22 cellular contexts compared by ENCODE assay signal in the genomic region with DNA sequence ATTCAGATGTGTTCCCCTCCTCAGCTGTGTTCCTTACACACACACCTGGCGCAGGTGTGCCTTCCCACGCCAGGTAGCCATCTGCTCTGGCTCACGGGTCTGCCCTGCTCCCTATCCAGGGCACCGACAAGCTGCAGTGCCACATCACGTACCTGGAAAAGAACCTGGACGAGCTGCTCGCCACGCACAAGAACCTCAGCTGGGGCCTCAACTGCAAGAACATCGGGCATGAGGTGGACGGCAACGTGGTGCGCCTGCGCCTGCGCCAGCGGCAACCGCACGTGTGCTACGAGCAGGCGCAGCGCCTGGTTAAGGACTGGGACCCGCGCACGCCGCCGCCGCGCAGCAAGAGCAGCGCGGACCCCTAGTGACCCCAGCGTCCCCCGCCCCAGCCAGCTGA. TPM values are rescaled to one million over a fixed set of nuclear protein-coding genes. Genes with fewer than 3 reads are reported as not detected.
DNase-seq lines count a peak whose midpoint lies in the region; ATAC-seq and TF ChIP-seq lines count a peak whose summit lies in the region.
"Had no signal": no experiment of that assay in that cellular context is flagged by ENCODE, and none has a peak within 500 bp of the region (broad histone marks: within the 10 kb centered on the region; RNA-seq: fewer than 3 reads in every experiment).

No MANE protein-coding gene starts in this region.

- H3K4me3 ChIP-seq in H7 (ENCODE audit: insufficient read depth, low read depth, low read length): no peak overlapping the region
- H3K4me3 ChIP-seq in body of pancreas: no peak overlapping the region
- H3K4me3 ChIP-seq in neural progenitor cell: no peak overlapping the region
- H3K4me3 ChIP-seq: A549, MG63 had no signal

- peaks cover 12% of the 10 kb centered on the region for H3K27me3 Mint-ChIP-seq in nephron progenitor cell (ENCODE audit: low read depth, poor library complexity)
- H3K27me3 Mint-ChIP-seq in neural progenitor cell (ENCODE audit: insufficient read depth, low read depth): peaks cover 5% of the 10 kb centered on the region

- DNase-seq in NCI-H2171 treated with DMSO at 0.1 percent for 48 hours (lab: John Stamatoyannopoulos, UW) (peak; percentile 5), NCI-H2171 (lab: John Stamatoyannopoulos, UW) (no peak), Daoy (ENCODE audit: low read depth) (peak; percentile 7), H7 (peak; percentile 52), body of pancreas (peak; percentile 71 to 92 (median 88)), nephron progenitor cell (no peak), SIG-M5 (lab: John Stamatoyannopoulos, UW) (no peak), neural progenitor cell (ENCODE audit: low spot score) (no peak)
- DNase-seq: GF-D8; MG63; NCI-H1417; NCI-H187 treated with DMSO at 0.1 percent for 48 hours; NCI-H2107; NCI-H345; NCI-H524; NK-92 treated with Interleukin-12 subunit alpha and Interleukin-12 subunit beta, amount 100 ng/mL, for 24 hours; T-helper 1 cell had no signal

- no peaks in the 10 kb centered on the region for H3K27me3 ChIP-seq in H7 (ENCODE audit: control insufficient read depth, insufficient read depth, low read length)
- no peaks in the 10 kb centered on the region for H3K27me3 ChIP-seq in body of pancreas
- H3K27me3 ChIP-seq in neural progenitor cell: no peaks in the 10 kb centered on the region

- H3K36me3 ChIP-seq in H7 (replicated peaks; ENCODE audit: control insufficient read depth, insufficient read depth, low read length) (no peaks in the 10 kb centered on the region), body of pancreas (replicated peaks in 1 of 2; ENCODE audit: insufficient read depth in 1 of 2, low read depth in 2 of 2) (no peaks in the 10 kb centered on the region), neural progenitor cell (no peaks in the 10 kb centered on the region)
- H3K36me3 ChIP-seq: MG63 had no signal

- H3K4me1 Mint-ChIP-seq in nephron progenitor cell (no peaks in the 10 kb centered on the region), neural progenitor cell (no peaks in the 10 kb centered on the region)
- H3K4me1 Mint-ChIP-seq: B cell, CD14-positive monocyte had no signal

- H3K9me3 ChIP-seq in body of pancreas (no peaks in the 10 kb centered on the region), neural progenitor cell (ENCODE audit: low read depth) (no peaks in the 10 kb centered on the region)
- H3K9me3 ChIP-seq: A549, MG63 had no signal

- H3K27ac ChIP-seq in body of pancreas: peak overlapping the region in 3 of 4 donors; percentile 71 to 79 (median 74)
- H3K27ac ChIP-seq in neural progenitor cell: no peak overlapping the region
- H3K27ac ChIP-seq: A549 had no signal

- H3K36me3 Mint-ChIP-seq in nephron progenitor cell (ENCODE audit: low read depth) (no peaks in the 10 kb centered on the region), neural progenitor cell (no peaks in the 10 kb centered on the region)
- H3K36me3 Mint-ChIP-seq: CD14-positive monocyte had no signal

- TF ChIP-seq CTCF in body of pancreas (IDR thresholded peaks at IDR 0.05) (no peak), nephron progenitor cell (IDR thresholded peaks at IDR 0.05) (no peak), neural progenitor cell (IDR thresholded peaks at IDR 0.05) (no peak)

- no peak overlapping the region for H3K4me2 ChIP-seq in neural progenitor cell
- H3K4me2 ChIP-seq: A549 had no signal

- intact Hi-C loops in body of pancreas (cut with DNase I): no loop called here

- no peaks in the 10 kb centered on the region for H3F3A ChIP-seq in neural progenitor cell (ENCODE audit: low read depth)

- no peak overlapping the region for H3K9ac ChIP-seq in neural progenitor cell

- H2AFZ ChIP-seq in neural progenitor cell (replicated peaks): no peak overlapping the region

- 12 to 15% methylated on average over 11 to 31 of the region's 31 CpGs for WGBS in body of pancreas, 2 donors

- H3K9me3 Mint-ChIP-seq in nephron progenitor cell: peaks cover 19% of the 10 kb centered on the region
- H3K9me3 Mint-ChIP-seq in neural progenitor cell: no peaks in the 10 kb centered on the region

- no peak overlapping the region for H3K27ac Mint-ChIP-seq in nephron progenitor cell
- no peak overlapping the region for H3K27ac Mint-ChIP-seq in neural progenitor cell
- H3K27ac Mint-ChIP-seq: B cell, CD14-positive monocyte had no signal

- H3K4me1 ChIP-seq in body of pancreas (peaks cover 8% of the 10 kb centered on the region), neural progenitor cell (no peaks in the 10 kb centered on the region)
- H3K4me1 ChIP-seq: A549 had no signal

- TF ChIP-seq POLR2A in body of pancreas (IDR thresholded peaks at IDR 0.05): no peak

- no peaks in the 10 kb centered on the region for H4K20me1 ChIP-seq in neural progenitor cell (ENCODE audit: low read depth)

- H3K79me2 ChIP-seq in neural progenitor cell (ENCODE audit: low read depth): no peaks in the 10 kb centered on the region

- ATAC-seq in body of pancreas: peak; percentile 87
- ATAC-seq: A549 had no signal

- no peak overlapping the region for H3K4me3 Mint-ChIP-seq in nephron progenitor cell
- no peak overlapping the region for H3K4me3 Mint-ChIP-seq in neural progenitor cell
- H3K4me3 Mint-ChIP-seq: B cell, CD14-positive monocyte had no signal

RNA-seq across cellular contexts. Expression of gene CASP14, which starts 26.5 kb away (rescaled TPM):
- total RNA-seq in Daoy (2014; rRNA removed; shearing (Covaris generic)): not detected in 2 replicates
- not detected in 2 replicates for total RNA-seq in H7 (2014; rRNA removed; shearing (Covaris generic))
- not detected for total RNA-seq in body of pancreas
- not detected in 2 replicates for total RNA-seq in neural progenitor cell (ENCODE audit: low replicate concordance)
- total RNA-seq: B cell, H1, LHCN-M2 had no signal

RNA-seq across cellular contexts. Expression of gene SLC1A6, which starts 43.1 kb away (rescaled TPM):
- total RNA-seq in Daoy (2014; rRNA removed; shearing (Covaris generic)): 1.4 TPM in 1 of 2 replicates, not detected in the other
- 0.62 TPM in 1 of 2 replicates, not detected in the other for total RNA-seq in H7 (2014; rRNA removed; shearing (Covaris generic))
- total RNA-seq in body of pancreas: not detected
- 15.0 and 21.5 TPM in 2 replicates for total RNA-seq in neural progenitor cell (ENCODE audit: low replicate concordance)
- total RNA-seq: B cell, LHCN-M2 had no signal

RNA-seq across cellular contexts. Expression of gene OR1I1, which starts 59.3 kb away (rescaled TPM):
- not detected in 2 replicates for total RNA-seq in Daoy (2014; rRNA removed; shearing (Covaris generic))
- total RNA-seq in H7 (2014; rRNA removed; shearing (Covaris generic)): not detected in 2 replicates
- total RNA-seq in body of pancreas: not detected
- total RNA-seq in neural progenitor cell (ENCODE audit: low replicate concordance): not detected in 2 replicates
- total RNA-seq: B cell, H1, LHCN-M2 had no signal

Comparison
In these comparisons a context has a peak if more than half of its experiments do, and no peak if none do; other contexts are left out.
1. DNase-seq: peak in NCI-H2171 treated with DMSO at 0.1 percent for 48 hours (single experiment), Daoy (single experiment), H7 (single experiment) and body of pancreas (4 of 4); none in NCI-H2171 (single experiment), nephron progenitor cell (single experiment), SIG-M5 (single experiment) and neural progenitor cell (single experiment).